Comparison of ENCODE assay signal across 4 cellular contexts in the genomic region with DNA sequence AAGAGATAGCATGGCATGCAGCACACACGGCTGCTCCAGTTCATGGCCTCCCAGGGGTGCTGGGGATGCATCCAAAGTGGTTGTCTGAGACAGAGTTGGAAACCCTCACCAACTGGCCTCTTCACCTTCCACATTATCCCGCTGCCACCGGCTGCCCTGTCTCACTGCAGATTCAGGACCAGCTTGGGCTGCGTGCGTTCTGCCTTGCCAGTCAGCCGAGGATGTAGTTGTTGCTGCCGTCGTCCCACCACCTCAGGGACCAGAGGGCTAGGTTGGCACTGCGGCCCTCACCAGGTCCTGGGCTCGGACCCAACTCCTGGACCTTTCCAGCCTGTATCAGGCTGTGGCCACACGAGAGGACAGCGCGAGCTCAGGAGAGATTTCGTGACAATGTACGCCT. TPM values are rescaled to one million over a fixed set of nuclear protein-coding genes. Genes with fewer than 3 reads are reported as not detected.
DNase-seq lines count a peak whose midpoint lies in the region; ATAC-seq and FAIRE-seq lines count a peak whose summit lies in the region.
"Had no signal": no experiment of that assay in that cellular context is flagged by ENCODE, and none has a peak within 500 bp of the region (broad histone marks: within the 10 kb centered on the region; RNA-seq: fewer than 3 reads in every experiment).

No MANE protein-coding gene starts in this region.

- H3K4me3 ChIP-seq in small intestine (ENCODE audit: low read depth in 1 of 2, low read length in 2 of 2) = no peak overlapping the region

- peak overlapping the region; percentile 3 to 45 for H3K27ac ChIP-seq in small intestine (ENCODE audit: low read depth in 1 of 2, low read length in 1 of 2)

- FAIRE-seq in small intestine (lab: Jason Lieb, UNC) = no peak

- no peaks in the 10 kb centered on the region for H3K9me3 ChIP-seq in small intestine (ENCODE audit: control insufficient read depth, low read depth)

- DNase-seq in small intestine = no peak
- DNase-seq: NCI-H1930 had no signal

- no peaks in the 10 kb centered on the region for H3K27me3 ChIP-seq in small intestine (ENCODE audit: control insufficient read depth in 2 of 2, insufficient read depth in 2 of 2, low read length in 2 of 2)

- no peak for ATAC-seq in HG02763 (IDR thresholded peaks at IDR 0.05; ENCODE audit: unreplicated experiment)
- ATAC-seq: left lobe of liver had no signal

- peaks cover 21 to 37% of the 10 kb centered on the region in 2 donors for H3K36me3 ChIP-seq in small intestine (ENCODE audit: control insufficient read depth in 2 of 2, insufficient read depth in 2 of 2, low read length in 2 of 2)

- 86 to 94% (median 90%) methylated on average over 15 of the region's 15 CpGs for WGBS in small intestine, 3 donors

- H3K4me1 ChIP-seq in small intestine (ENCODE audit: control insufficient read depth in 2 of 2, insufficient read depth in 1 of 2, low read depth in 1 of 2, low read length in 1 of 2) = peaks cover 0 to 2% of the 10 kb centered on the region in 2 donors

RNA-seq across cellular contexts. Expression of a gene that starts 4.8 kb away (rescaled TPM):
- polyA plus RNA-seq in small intestine = 100 to 1,000 TPM; 219 to 360 (median 356) TPM

RNA-seq across cellular contexts. Expression of a gene that starts 5.0 kb away (rescaled TPM):
- 1 to 10 TPM; 4.9 to 7.5 (median 5.6) TPM for polyA plus RNA-seq in small intestine

RNA-seq across cellular contexts. Expression of a gene that starts 20.4 kb away (rescaled TPM):
- polyA plus RNA-seq in small intestine = under 1 TPM in 2 of 3 donors, not detected in 1; 0.07 to 0.45 TPM

RNA-seq across cellular contexts. Expression of a gene that starts 27.8 kb away (rescaled TPM):
- polyA plus RNA-seq in small intestine = 10 to 100 TPM; 26.2 to 37.9 (median 31.8) TPM

RNA-seq across cellular contexts. Expression of a gene that starts 36.5 kb away (rescaled TPM):
- polyA plus RNA-seq in small intestine = 10 to 100 TPM; 41.4 to 56.6 (median 43.2) TPM
